Comparison of ENCODE assay signal across 1 cellular context in the genomic region with DNA sequence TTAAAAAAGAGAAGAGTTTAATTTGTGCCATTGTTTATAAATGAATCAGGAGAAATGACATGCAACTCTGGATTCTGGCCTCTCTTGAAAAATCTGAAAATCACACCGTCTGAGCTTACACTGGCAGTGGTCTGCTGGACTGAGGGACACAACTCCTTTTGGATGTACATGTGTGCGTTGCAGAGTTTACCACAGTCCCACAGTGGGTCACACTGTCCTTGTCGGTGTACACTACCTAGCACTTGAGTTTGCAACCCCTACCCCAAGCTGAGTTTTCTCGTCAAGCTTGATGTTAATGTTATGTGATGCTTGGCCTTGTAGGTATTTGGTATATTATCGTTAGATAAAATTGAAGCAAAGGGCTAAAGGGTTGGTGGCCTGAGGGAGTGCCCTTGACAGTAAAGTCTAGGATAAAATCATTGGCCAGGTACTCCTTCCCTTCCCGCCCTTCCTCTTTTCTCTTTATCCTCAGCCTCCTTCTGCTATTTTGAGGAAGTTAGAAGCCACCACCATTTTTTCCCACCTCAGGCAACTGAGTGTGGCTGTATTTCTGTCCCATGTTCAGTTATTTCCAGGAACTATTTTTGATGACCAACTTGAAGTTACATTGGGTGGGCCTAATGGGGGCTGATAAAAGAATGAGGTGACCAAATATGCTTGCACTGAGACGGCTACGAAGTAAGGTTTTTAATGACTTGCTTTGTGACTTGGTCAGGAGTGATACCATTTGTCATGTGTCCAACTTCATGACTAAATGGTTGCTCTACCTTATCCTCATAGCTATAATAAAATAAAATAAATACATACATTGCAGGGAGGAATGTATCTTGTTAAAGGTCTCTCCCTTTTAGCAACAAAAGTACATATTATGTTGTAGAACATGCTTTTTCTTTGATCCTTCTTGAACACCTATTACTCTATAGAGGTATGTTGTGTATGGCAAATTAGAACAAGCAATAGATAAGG.
A peak's percentile ranks its signal among the peaks of the same experiment; 100 is the strongest.
TF ChIP-seq lines count a peak whose summit lies in the region.

No MANE protein-coding gene starts in this region.

TF ChIP-seq in K562, 482 proteins besides CTCF, POLR2A, EP300 and RAD21 (continued from another document and continues in another):
- TF ChIP-seq, protein P1, sequence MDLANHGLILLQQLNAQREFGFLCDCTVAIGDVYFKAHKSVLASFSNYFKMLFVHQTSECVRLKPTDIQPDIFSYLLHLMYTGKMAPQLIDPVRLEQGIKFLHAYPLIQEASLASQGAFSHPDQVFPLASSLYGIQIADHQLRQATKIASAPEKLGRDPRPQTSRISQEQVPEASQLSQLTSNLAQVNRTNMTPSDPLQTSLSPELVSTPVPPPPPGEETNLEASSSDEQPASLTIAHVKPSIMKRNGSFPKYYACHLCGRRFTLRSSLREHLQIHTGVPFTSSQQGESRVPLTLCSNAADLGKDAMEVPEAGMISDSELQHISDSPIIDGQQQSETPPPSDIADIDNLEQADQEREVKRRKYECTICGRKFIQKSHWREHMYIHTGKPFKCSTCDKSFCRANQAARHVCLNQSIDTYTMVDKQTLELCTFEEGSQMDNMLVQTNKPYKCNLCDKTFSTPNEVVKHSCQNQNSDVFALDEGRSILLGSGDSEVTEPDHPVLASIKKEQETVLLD (IDR thresholded peaks at IDR 0.05), result no peak
- TF ChIP-seq MYC (IDR thresholded peaks at IDR 0.05; ENCODE audit: low read depth, low read length) (no peak), MYC (CRISPR knock-in tag; IDR thresholded peaks at IDR 0.05; ENCODE audit: borderline replicate concordance, low read depth) (no peak), RBBP5 (IDR thresholded peaks at IDR 0.05; ENCODE audit: borderline replicate concordance, insufficient read depth, low read length, poor library complexity, severe bottlenecking) (peak; percentile 42), MIER1 (IDR thresholded peaks at IDR 0.05; ENCODE audit: low read depth) (no peak), KDM2B (CRISPR knock-in tag; IDR thresholded peaks at IDR 0.05) (no peak), SAFB (IDR thresholded peaks at IDR 0.05; ENCODE audit: borderline replicate concordance, low read depth, low read length) (no peak), ESRRA (IDR thresholded peaks at IDR 0.05; ENCODE audit: borderline replicate concordance, low read depth) (peak; percentile 74), ZNF224 (CRISPR knock-in tag; IDR thresholded peaks at IDR 0.05) (no peak), U2AF2 (optimal IDR thresholded peaks at IDR 0.05; ENCODE audit: low read depth, low read length) (no peak), FOSL1 (tag; conservative IDR thresholded peaks at IDR 0.05) (no peak), SMARCC2 (IDR thresholded peaks at IDR 0.05; ENCODE audit: low read depth) (no peak; the same call in 1 of the 2 replicates), SNRNP70 (optimal IDR thresholded peaks at IDR 0.05; ENCODE audit: low read depth, low read length) (no peak), ILK (tag; IDR thresholded peaks at IDR 0.05; ENCODE audit: borderline replicate concordance, low read depth) (no peak), PCBP1 (IDR thresholded peaks at IDR 0.05; ENCODE audit: low read depth, low read length, poor library complexity, severe bottlenecking) (no peak), ZNF217 (CRISPR knock-in tag; IDR thresholded peaks at IDR 0.05) (no peak)
- TF ChIP-seq, protein P2, sequence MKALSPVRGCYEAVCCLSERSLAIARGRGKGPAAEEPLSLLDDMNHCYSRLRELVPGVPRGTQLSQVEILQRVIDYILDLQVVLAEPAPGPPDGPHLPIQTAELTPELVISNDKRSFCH (CRISPR knock-in tag; IDR thresholded peaks at IDR 0.05), result no peak
- TF ChIP-seq, protein P2 (tag; IDR thresholded peaks at IDR 0.05), result no peak
- TF ChIP-seq, protein P3, sequence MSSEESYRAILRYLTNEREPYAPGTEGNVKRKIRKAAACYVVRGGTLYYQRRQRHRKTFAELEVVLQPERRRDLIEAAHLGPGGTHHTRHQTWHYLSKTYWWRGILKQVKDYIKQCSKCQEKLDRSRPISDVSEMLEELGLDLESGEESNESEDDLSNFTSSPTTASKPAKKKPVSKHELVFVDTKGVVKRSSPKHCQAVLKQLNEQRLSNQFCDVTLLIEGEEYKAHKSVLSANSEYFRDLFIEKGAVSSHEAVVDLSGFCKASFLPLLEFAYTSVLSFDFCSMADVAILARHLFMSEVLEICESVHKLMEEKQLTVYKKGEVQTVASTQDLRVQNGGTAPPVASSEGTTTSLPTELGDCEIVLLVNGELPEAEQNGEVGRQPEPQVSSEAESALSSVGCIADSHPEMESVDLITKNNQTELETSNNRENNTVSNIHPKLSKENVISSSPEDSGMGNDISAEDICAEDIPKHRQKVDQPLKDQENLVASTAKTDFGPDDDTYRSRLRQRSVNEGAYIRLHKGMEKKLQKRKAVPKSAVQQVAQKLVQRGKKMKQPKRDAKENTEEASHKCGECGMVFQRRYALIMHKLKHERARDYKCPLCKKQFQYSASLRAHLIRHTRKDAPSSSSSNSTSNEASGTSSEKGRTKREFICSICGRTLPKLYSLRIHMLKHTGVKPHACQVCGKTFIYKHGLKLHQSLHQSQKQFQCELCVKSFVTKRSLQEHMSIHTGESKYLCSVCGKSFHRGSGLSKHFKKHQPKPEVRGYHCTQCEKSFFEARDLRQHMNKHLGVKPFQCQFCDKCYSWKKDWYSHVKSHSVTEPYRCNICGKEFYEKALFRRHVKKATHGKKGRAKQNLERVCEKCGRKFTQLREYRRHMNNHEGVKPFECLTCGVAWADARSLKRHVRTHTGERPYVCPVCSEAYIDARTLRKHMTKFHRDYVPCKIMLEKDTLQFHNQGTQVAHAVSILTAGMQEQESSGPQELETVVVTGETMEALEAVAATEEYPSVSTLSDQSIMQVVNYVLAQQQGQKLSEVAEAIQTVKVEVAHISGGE (CRISPR knock-in tag; IDR thresholded peaks at IDR 0.05), result peak in 1 of 3 experiments; percentile 49; a peak in 1 of 6 replicates
- TF ChIP-seq, protein P4, sequence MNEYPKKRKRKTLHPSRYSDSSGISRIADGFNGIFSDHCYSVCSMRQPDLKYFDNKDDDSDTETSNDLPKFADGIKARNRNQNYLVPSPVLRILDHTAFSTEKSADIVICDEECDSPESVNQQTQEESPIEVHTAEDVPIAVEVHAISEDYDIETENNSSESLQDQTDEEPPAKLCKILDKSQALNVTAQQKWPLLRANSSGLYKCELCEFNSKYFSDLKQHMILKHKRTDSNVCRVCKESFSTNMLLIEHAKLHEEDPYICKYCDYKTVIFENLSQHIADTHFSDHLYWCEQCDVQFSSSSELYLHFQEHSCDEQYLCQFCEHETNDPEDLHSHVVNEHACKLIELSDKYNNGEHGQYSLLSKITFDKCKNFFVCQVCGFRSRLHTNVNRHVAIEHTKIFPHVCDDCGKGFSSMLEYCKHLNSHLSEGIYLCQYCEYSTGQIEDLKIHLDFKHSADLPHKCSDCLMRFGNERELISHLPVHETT (CRISPR knock-in tag; conservative IDR thresholded peaks at IDR 0.05 in 1 of 2, IDR thresholded peaks at IDR 0.05 in 1 of 2), result 0 out of 4 replicates have a peak, but pooled peaks of 1 of the 2 experiments have one; percentile 28
- TF ChIP-seq, protein P5, sequence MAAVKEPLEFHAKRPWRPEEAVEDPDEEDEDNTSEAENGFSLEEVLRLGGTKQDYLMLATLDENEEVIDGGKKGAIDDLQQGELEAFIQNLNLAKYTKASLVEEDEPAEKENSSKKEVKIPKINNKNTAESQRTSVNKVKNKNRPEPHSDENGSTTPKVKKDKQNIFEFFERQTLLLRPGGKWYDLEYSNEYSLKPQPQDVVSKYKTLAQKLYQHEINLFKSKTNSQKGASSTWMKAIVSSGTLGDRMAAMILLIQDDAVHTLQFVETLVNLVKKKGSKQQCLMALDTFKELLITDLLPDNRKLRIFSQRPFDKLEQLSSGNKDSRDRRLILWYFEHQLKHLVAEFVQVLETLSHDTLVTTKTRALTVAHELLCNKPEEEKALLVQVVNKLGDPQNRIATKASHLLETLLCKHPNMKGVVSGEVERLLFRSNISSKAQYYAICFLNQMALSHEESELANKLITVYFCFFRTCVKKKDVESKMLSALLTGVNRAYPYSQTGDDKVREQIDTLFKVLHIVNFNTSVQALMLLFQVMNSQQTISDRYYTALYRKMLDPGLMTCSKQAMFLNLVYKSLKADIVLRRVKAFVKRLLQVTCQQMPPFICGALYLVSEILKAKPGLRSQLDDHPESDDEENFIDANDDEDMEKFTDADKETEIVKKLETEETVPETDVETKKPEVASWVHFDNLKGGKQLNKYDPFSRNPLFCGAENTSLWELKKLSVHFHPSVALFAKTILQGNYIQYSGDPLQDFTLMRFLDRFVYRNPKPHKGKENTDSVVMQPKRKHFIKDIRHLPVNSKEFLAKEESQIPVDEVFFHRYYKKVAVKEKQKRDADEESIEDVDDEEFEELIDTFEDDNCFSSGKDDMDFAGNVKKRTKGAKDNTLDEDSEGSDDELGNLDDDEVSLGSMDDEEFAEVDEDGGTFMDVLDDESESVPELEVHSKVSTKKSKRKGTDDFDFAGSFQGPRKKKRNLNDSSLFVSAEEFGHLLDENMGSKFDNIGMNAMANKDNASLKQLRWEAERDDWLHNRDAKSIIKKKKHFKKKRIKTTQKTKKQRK (IDR thresholded peaks at IDR 0.05; ENCODE audit: borderline replicate concordance, low read depth, low read length), result no peak
- TF ChIP-seq, protein P6, sequence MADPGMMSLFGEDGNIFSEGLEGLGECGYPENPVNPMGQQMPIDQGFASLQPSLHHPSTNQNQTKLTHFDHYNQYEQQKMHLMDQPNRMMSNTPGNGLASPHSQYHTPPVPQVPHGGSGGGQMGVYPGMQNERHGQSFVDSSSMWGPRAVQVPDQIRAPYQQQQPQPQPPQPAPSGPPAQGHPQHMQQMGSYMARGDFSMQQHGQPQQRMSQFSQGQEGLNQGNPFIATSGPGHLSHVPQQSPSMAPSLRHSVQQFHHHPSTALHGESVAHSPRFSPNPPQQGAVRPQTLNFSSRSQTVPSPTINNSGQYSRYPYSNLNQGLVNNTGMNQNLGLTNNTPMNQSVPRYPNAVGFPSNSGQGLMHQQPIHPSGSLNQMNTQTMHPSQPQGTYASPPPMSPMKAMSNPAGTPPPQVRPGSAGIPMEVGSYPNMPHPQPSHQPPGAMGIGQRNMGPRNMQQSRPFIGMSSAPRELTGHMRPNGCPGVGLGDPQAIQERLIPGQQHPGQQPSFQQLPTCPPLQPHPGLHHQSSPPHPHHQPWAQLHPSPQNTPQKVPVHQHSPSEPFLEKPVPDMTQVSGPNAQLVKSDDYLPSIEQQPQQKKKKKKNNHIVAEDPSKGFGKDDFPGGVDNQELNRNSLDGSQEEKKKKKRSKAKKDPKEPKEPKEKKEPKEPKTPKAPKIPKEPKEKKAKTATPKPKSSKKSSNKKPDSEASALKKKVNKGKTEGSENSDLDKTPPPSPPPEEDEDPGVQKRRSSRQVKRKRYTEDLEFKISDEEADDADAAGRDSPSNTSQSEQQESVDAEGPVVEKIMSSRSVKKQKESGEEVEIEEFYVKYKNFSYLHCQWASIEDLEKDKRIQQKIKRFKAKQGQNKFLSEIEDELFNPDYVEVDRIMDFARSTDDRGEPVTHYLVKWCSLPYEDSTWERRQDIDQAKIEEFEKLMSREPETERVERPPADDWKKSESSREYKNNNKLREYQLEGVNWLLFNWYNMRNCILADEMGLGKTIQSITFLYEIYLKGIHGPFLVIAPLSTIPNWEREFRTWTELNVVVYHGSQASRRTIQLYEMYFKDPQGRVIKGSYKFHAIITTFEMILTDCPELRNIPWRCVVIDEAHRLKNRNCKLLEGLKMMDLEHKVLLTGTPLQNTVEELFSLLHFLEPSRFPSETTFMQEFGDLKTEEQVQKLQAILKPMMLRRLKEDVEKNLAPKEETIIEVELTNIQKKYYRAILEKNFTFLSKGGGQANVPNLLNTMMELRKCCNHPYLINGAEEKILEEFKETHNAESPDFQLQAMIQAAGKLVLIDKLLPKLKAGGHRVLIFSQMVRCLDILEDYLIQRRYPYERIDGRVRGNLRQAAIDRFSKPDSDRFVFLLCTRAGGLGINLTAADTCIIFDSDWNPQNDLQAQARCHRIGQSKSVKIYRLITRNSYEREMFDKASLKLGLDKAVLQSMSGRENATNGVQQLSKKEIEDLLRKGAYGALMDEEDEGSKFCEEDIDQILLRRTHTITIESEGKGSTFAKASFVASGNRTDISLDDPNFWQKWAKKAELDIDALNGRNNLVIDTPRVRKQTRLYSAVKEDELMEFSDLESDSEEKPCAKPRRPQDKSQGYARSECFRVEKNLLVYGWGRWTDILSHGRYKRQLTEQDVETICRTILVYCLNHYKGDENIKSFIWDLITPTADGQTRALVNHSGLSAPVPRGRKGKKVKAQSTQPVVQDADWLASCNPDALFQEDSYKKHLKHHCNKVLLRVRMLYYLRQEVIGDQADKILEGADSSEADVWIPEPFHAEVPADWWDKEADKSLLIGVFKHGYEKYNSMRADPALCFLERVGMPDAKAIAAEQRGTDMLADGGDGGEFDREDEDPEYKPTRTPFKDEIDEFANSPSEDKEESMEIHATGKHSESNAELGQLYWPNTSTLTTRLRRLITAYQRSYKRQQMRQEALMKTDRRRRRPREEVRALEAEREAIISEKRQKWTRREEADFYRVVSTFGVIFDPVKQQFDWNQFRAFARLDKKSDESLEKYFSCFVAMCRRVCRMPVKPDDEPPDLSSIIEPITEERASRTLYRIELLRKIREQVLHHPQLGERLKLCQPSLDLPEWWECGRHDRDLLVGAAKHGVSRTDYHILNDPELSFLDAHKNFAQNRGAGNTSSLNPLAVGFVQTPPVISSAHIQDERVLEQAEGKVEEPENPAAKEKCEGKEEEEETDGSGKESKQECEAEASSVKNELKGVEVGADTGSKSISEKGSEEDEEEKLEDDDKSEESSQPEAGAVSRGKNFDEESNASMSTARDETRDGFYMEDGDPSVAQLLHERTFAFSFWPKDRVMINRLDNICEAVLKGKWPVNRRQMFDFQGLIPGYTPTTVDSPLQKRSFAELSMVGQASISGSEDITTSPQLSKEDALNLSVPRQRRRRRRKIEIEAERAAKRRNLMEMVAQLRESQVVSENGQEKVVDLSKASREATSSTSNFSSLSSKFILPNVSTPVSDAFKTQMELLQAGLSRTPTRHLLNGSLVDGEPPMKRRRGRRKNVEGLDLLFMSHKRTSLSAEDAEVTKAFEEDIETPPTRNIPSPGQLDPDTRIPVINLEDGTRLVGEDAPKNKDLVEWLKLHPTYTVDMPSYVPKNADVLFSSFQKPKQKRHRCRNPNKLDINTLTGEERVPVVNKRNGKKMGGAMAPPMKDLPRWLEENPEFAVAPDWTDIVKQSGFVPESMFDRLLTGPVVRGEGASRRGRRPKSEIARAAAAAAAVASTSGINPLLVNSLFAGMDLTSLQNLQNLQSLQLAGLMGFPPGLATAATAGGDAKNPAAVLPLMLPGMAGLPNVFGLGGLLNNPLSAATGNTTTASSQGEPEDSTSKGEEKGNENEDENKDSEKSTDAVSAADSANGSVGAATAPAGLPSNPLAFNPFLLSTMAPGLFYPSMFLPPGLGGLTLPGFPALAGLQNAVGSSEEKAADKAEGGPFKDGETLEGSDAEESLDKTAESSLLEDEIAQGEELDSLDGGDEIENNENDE (IDR thresholded peaks at IDR 0.05; ENCODE audit: low read depth, low read length), result no peak
- TF ChIP-seq, protein P7, sequence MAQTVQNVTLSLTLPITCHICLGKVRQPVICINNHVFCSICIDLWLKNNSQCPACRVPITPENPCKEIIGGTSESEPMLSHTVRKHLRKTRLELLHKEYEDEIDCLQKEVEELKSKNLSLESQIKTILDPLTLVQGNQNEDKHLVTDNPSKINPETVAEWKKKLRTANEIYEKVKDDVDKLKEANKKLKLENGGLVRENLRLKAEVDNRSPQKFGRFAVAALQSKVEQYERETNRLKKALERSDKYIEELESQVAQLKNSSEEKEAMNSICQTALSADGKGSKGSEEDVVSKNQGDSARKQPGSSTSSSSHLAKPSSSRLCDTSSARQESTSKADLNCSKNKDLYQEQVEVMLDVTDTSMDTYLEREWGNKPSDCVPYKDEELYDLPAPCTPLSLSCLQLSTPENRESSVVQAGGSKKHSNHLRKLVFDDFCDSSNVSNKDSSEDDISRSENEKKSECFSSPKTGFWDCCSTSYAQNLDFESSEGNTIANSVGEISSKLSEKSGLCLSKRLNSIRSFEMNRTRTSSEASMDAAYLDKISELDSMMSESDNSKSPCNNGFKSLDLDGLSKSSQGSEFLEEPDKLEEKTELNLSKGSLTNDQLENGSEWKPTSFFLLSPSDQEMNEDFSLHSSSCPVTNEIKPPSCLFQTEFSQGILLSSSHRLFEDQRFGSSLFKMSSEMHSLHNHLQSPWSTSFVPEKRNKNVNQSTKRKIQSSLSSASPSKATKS (CRISPR knock-in tag; IDR thresholded peaks at IDR 0.05), result no peak
